ENCODE assay signal across 8 cellular contexts in the genomic region with DNA sequence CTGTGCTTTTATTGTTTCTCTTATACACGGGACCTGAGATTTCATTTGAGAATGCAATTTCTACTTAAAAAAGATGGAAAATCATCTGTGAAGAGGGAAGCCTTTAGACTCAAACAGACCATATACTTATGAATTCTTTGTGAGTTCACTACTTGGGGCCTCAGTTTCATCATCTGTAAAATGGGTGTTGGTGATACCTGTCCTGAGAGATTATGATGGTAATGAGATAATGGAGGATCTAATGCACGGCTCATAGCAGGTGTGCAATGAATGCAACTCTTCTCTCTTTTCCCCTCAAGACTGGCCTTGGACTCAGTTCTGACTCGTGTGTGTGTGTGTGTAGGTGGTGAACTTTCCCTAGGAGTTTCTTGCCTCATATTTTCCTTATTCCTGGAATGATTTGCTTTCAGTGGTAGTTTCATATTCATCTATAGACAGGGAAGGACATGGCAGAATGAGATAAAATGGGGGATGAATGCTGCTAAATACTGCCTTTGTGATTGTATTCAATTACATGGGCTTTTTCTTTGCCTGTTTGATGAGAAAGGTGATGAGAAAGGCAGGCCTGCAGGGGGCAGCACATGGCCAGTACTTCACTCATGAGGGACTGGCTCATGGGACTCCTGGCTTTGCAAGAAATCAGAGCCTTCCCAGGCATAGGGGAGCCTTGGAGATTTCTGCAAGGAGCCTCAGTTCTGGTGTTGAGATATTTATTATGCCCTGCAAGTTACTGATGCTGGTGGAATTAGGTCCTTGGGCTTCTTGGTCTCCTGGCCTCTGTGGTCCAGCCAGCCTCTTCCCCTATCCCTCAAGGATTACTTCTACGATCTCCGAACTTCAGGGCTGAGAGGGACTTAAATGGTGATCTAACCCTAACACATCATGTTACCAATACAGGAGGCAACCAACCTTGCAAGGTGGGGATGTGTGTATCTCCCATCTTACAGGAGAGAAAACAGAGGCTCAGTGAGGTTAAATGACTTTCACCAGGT.
A peak's percentile ranks its signal among the peaks of the same experiment; 100 is the strongest.
DNase-seq lines count a peak whose midpoint lies in the region; ATAC-seq, FAIRE-seq and TF ChIP-seq lines count a peak whose summit lies in the region.

No MANE protein-coding gene starts in this region.

- no peak for FAIRE-seq in frontal cortex (lab: Jason Lieb, UNC)

- H3K27me3 ChIP-seq in DND-41 (ENCODE audit: insufficient read depth, low read length, poor library complexity) (no peaks in the 10 kb centered on the region), parathyroid adenoma (ENCODE audit: control insufficient read depth, insufficient read depth, low read length) (no peaks in the 10 kb centered on the region)

- H3K4me2 ChIP-seq in DND-41 (ENCODE audit: insufficient read depth, low read length) (no peak overlapping the region), parathyroid adenoma (ENCODE audit: low read length) (no peak overlapping the region)

- H3K27ac ChIP-seq in DND-41 (ENCODE audit: low read length) (no peak overlapping the region), parathyroid adenoma (no peak overlapping the region)

- H3K4me3 ChIP-seq in DND-41 (ENCODE audit: low read depth in 1 of 2, low read length in 2 of 2) = no peak overlapping the region
- H3K4me3 ChIP-seq in parathyroid adenoma (ENCODE audit: low read depth, low read length) = no peak overlapping the region

- no peak for ATAC-seq in DND-41 (ENCODE audit: insufficient read depth, low read depth)
- ATAC-seq in GM21367 (IDR thresholded peaks at IDR 0.05; ENCODE audit: unreplicated experiment) = no peak

- H2AFZ ChIP-seq in DND-41 (ENCODE audit: low read depth, low read length) = no peak overlapping the region
- H2AFZ ChIP-seq in parathyroid adenoma = no peak overlapping the region

- H3K9me3 ChIP-seq in DND-41 (ENCODE audit: insufficient read depth, low read length, severe bottlenecking) (no peaks in the 10 kb centered on the region), parathyroid adenoma (ENCODE audit: control insufficient read depth, low read length) (no peaks in the 10 kb centered on the region)

- TF ChIP-seq CTCF in DND-41 (IDR thresholded peaks at IDR 0.05; ENCODE audit: borderline replicate concordance, extremely low read depth, low read length, poor library complexity, severe bottlenecking) (peak; percentile 61), parathyroid adenoma (IDR thresholded peaks at IDR 0.05) (peak; percentile 17), type B pancreatic cell (conservative IDR thresholded peaks at IDR 0.05) (peak; percentile 94)

- H4K20me1 ChIP-seq in DND-41 (ENCODE audit: insufficient read depth, low read length) = no peaks in the 10 kb centered on the region

- peak overlapping the region; percentile 4 for H3K4me3 Mint-ChIP-seq in type B pancreatic cell

- no peaks in the 10 kb centered on the region for H3K79me2 ChIP-seq in DND-41 (ENCODE audit: insufficient read depth, low read length)
- H3K79me2 ChIP-seq in parathyroid adenoma = no peaks in the 10 kb centered on the region

- H3K36me3 ChIP-seq in DND-41 (ENCODE audit: insufficient read depth, low read length) = no peaks in the 10 kb centered on the region
- H3K36me3 ChIP-seq in parathyroid adenoma (ENCODE audit: control insufficient read depth, insufficient read depth, low read length) = no peaks in the 10 kb centered on the region

- no peak overlapping the region for H3K27ac Mint-ChIP-seq in type B pancreatic cell

- peaks cover 46% of the 10 kb centered on the region for H3K27me3 Mint-ChIP-seq in type B pancreatic cell

- no peaks in the 10 kb centered on the region for H3K9me3 Mint-ChIP-seq in type B pancreatic cell

- no peaks in the 10 kb centered on the region for H3K36me3 Mint-ChIP-seq in type B pancreatic cell

- DNase-seq in DND-41 (peak; percentile 58), LoVo (ENCODE audit: low spot score) (peak; percentile 58), SIG-M5 treated with dmso at 0.1 percent for 504 hours (lab: John Stamatoyannopoulos, UW; ENCODE audit: unreplicated experiment) (peak; percentile 68), frontal cortex (ENCODE audit: low spot score in 2 of 2) (peak; percentile 45 to 70), type B pancreatic cell (ENCODE audit: extremely low spot score, unreplicated experiment) (peak; percentile 87)
- DNase-seq in activated effector memory CD4-positive, alpha-beta T cell treated with Interleukin-2 at 50 U/mL for 16 hours = peak; percentile 42

- H3K4me1 Mint-ChIP-seq in type B pancreatic cell (ENCODE audit: unreplicated experiment) = peaks cover 35% of the 10 kb centered on the region

- no peaks in the 10 kb centered on the region for H3K4me1 ChIP-seq in DND-41 (ENCODE audit: insufficient read depth, low read length)
- H3K4me1 ChIP-seq in parathyroid adenoma = no peaks in the 10 kb centered on the region

- H3K9ac ChIP-seq in DND-41 (ENCODE audit: low read depth, low read length) (no peak overlapping the region), parathyroid adenoma (no peak overlapping the region)

Comparison
In these comparisons a context has a peak if more than half of its experiments do, and no peak if none do; other contexts are left out.
1. CTCF ChIP-seq: peak in every context shown above with its lines; median percentile 94 in type B pancreatic cell; 61 in DND-41; 17 in parathyroid adenoma.